ENCODE assay signal across 13 cellular contexts in the genomic region with DNA sequence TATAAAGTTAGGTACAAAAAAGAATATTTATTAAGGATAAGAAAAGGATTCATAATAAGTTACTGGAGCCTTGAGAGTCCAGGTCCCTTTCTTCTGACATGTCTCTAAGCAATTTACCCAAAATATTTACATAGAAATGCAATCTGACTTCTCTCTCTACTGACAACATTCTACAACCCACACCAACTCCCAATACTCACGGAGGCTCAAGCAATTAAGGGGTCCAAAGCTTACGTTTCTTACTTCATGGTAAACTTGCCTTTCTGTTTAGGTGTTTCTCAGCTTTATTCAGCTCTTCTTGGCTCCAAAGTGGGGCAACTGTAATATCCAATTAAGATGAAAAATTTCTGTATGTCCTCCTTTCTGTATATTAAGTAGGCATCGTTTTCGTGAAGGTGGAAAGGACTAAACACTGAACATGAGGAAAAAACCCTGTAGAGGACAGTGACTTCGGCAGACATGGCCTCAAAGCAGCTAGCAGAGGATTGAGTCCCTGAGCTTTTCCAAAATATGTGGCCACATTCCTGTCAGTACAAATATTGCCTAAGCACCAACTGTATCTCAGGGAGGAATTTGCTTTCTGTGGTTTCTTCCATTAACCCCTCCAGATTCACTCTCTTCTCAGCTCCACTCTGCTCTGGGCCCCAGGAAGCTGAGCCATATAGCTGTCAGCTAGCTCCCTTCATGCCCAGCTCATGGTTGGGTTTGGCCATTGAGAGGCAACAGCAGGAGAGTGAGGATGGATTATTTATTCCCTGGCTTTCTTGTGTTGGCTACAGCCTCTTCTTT.
A peak's percentile ranks its signal among the peaks of the same experiment; 100 is the strongest.
DNase-seq lines count a peak whose midpoint lies in the region; ATAC-seq, FAIRE-seq and TF ChIP-seq lines count a peak whose summit lies in the region.
"Had no signal": no experiment of that assay in that cellular context is flagged by ENCODE, and none has a peak within 500 bp of the region (broad histone marks: within the 10 kb centered on the region; RNA-seq: fewer than 3 reads in every experiment).

No MANE protein-coding gene starts in this region.

- peaks cover 35% of the 10 kb centered on the region for H3K4me1 Mint-ChIP-seq in mesothelial cell of epicardium

- H2AK5ac ChIP-seq in IMR-90 (ENCODE audit: low read depth, low read length) = peak overlapping the region; percentile 15; the same call in 1 of the 2 replicates

- H3K9me3 Mint-ChIP-seq in mesothelial cell of epicardium = peaks cover 16% of the 10 kb centered on the region

- H3K14ac ChIP-seq in IMR-90 (replicated peaks; ENCODE audit: low read depth, low read length) = peak overlapping the region; percentile 78

- no peaks in the 10 kb centered on the region for H3K36me3 ChIP-seq in IMR-90 (ENCODE audit: control insufficient read depth, insufficient read depth, low read length)
- H3K36me3 ChIP-seq in HepG2 (replicated peaks in 1 of 2; ENCODE audit: control insufficient read depth in 1 of 2, insufficient read depth in 2 of 2, low read length in 2 of 2) = no peaks in the 10 kb centered on the region; a peak in 1 of 5 replicates
- H3K36me3 ChIP-seq in stomach = no peaks in the 10 kb centered on the region

- H3K9me3 ChIP-seq in IMR-90 (ENCODE audit: control insufficient read depth, insufficient read depth, low read length) (no peaks in the 10 kb centered on the region), HepG2 (ENCODE audit: low read length) (no peaks in the 10 kb centered on the region), stomach (no peaks in the 10 kb centered on the region)

- no peak overlapping the region for H3K4me3 Mint-ChIP-seq in mesothelial cell of epicardium
- H3K4me3 Mint-ChIP-seq: activated T-helper 17 cell treated with anti-CD3 and anti-CD28 coated beads, Interleukin-2, amount 50 U/mL, for 72 hours had no signal

- peak overlapping the region; percentile 85 for H2BK20ac ChIP-seq in IMR-90 (ENCODE audit: low read depth, low read length)

- BruUV-seq in IMR-90 (replicated peaks; lab: Mats Ljungman, UMichigan) = no TSS peak
- TSS peak; percentile 71 for BruUV-seq in HepG2 (replicated peaks; lab: Mats Ljungman, UMichigan)

- H2BK5ac ChIP-seq in IMR-90 (ENCODE audit: low read depth, low read length, poor library complexity, severe bottlenecking) = peak overlapping the region; percentile 55

- H3K36me3 Mint-ChIP-seq in mesothelial cell of epicardium = no peaks in the 10 kb centered on the region

- H4K5ac ChIP-seq in IMR-90 (ENCODE audit: low read depth, low read length) = peak overlapping the region; percentile 37; the same call in 1 of the 2 replicates

- TF ChIP-seq EP300 in HepG2 (IDR thresholded peaks at IDR 0.05; ENCODE audit: low read depth in 2 of 2, low read length in 2 of 2) (peak; percentile 41 to 85; a peak in 3 of 4 replicates), HepG2 (CRISPR knock-in tag; IDR thresholded peaks at IDR 0.05; ENCODE audit: borderline replicate concordance) (peak; percentile 83; the same call in 1 of the 2 replicates), stomach (IDR thresholded peaks at IDR 0.05) (no peak)

- peak; percentile 92 for ATAC-seq in IMR-90 (ENCODE audit: low read depth)
- peak; percentile 67 for ATAC-seq in HepG2
- ATAC-seq in GM21367 (IDR thresholded peaks at IDR 0.05; ENCODE audit: unreplicated experiment) = no peak
- ATAC-seq: activated T-helper 17 cell treated with anti-CD3 and anti-CD28 coated beads, Interleukin-2, amount 50 U/mL, for 72 hours had no signal

- peak; percentile 66 for FAIRE-seq in HepG2 (lab: Jason Lieb, UNC)
- FAIRE-seq: HTR-8/SVneo had no signal

- H3K56ac ChIP-seq in IMR-90 (ENCODE audit: extremely low read depth, insufficient read depth, low read length) = no peak overlapping the region

- in situ Hi-C loops in IMR-90 (cut with MboI; ENCODE audit: low sequenced_read_pairs) (no loop called here), HepG2 (cut with HindIII; ENCODE audit: extremely low pct_ligation_motif_present, low pct_unique_long_range_greater_than_20kb) (no loop called here)

- H3K27ac Mint-ChIP-seq in mesothelial cell of epicardium = no peak overlapping the region
- H3K27ac Mint-ChIP-seq: activated T-helper 17 cell treated with anti-CD3 and anti-CD28 coated beads, Interleukin-2, amount 50 U/mL, for 72 hours had no signal

- H2AK9ac ChIP-seq in IMR-90 (replicated peaks; ENCODE audit: low read depth, low read length, poor library complexity) = no peak overlapping the region

- POLR2A ChIA-PET in IMR-90 (lab: Charles Lee; ENCODE audit: unreplicated experiment) = interaction anchor here (0.5 to 1.1 kb wide), 2 partner anchors 69 to 135 kb away, joined by 3 to 5 read pairs; no protein-coding TSS in a partner anchor
- POLR2A ChIA-PET in HepG2 (lab: Yijun Ruan, JAX) = interaction anchor here (0.8 to 6.5 kb wide), 9 partner anchors 9 to 633 kb away, joined by 3 to 88 read pairs (median 4); partner anchors contain the start of genes GLS and HIBCH

- H3K4ac ChIP-seq in IMR-90 (ENCODE audit: low read depth, low read length) = peak overlapping the region; percentile 54

- peak overlapping the region; percentile 31; the same call in 1 of the 2 replicates for H3K27ac ChIP-seq in IMR-90 (ENCODE audit: insufficient read depth, low read length)
- H3K27ac ChIP-seq in coronary artery = peak overlapping the region in 1 of 2 donors; percentile 35
- peak overlapping the region; percentile 90 for H3K27ac ChIP-seq in HepG2 (ENCODE audit: extremely low read length, insufficient read depth, low read length)
- no peak overlapping the region for H3K27ac ChIP-seq in stomach

- H3K4me1 ChIP-seq in IMR-90 (ENCODE audit: control insufficient read depth, insufficient read depth, low read length) (peaks cover 8% of the 10 kb centered on the region), HepG2 (ENCODE audit: insufficient read depth, low read length) (peaks cover 60% of the 10 kb centered on the region), stomach (no peaks in the 10 kb centered on the region)

- intact Hi-C loops in IMR-90 (cut with micrococcal nuclease) = no loop called here
- intact Hi-C loops in HepG2 (cut with micrococcal nuclease; ENCODE audit: unreplicated experiment) = loop anchor here (2.0 to 10.0 kb wide), 2 partner anchors 34 to 202 kb away; partner anchors contain the start of gene STAT1
- intact Hi-C loops in stomach (cut with DNase I; ENCODE audit: low total_unique reads) = no loop called here

- 90% methylated on average over 3 of the region's 5 CpGs; no CpG with 5 or more reads in 1 of the 2 experiments for WGBS in IMR-90 (ENCODE audit: extremely low coverage in 2 of 2, insufficient read length in 1 of 2), 2 experiments
- WGBS in HepG2 (ENCODE audit: low lambda C conversion rate) = 6% methylated on average over 5 of the region's 5 CpGs
- 81 to 89% (median 82%) methylated on average over 5 of the region's 5 CpGs for WGBS in stomach, 5 donors

- H2BK15ac ChIP-seq in IMR-90 (ENCODE audit: low read depth, low read length) = peak overlapping the region; percentile 43; the same call in 1 of the 3 replicates

- TF ChIP-seq RAD21 in IMR-90 (IDR thresholded peaks at IDR 0.05; ENCODE audit: low read length) (no peak), HepG2 (CRISPR knock-in tag; IDR thresholded peaks at IDR 0.05) (peak; percentile 43)

- no peak for TF ChIP-seq CTCF in AG09309 (IDR thresholded peaks at IDR 0.05; ENCODE audit: control insufficient read depth, insufficient read depth, low read depth, low read length, missing control alignments)
- no peak for TF ChIP-seq CTCF in IMR-90 (conservative IDR thresholded peaks at IDR 0.05; ENCODE audit: low read depth, low read length)
- TF ChIP-seq CTCF in coronary artery (IDR thresholded peaks at IDR 0.05) = no peak
- TF ChIP-seq CTCF in HepG2 (CRISPR knock-in tag; IDR thresholded peaks at IDR 0.05) = no peak
- TF ChIP-seq CTCF in mesothelial cell of epicardium (IDR thresholded peaks at IDR 0.05; ENCODE audit: unreplicated experiment) = no peak
- no peak for TF ChIP-seq CTCF in stomach (IDR thresholded peaks at IDR 0.05)

- H2BK120ac ChIP-seq in IMR-90 (ENCODE audit: low read depth, low read length) = peak overlapping the region; percentile 67

- H3K79me2 ChIP-seq in HepG2 (ENCODE audit: insufficient read depth, low read length) = peaks cover 39% of the 10 kb centered on the region

- H4K91ac ChIP-seq in IMR-90 (ENCODE audit: insufficient read depth, low read depth, low read length) = peak overlapping the region; percentile 32

- H4K20me1 ChIP-seq in IMR-90 (ENCODE audit: insufficient read depth, low read length) (no peaks in the 10 kb centered on the region), HepG2 (ENCODE audit: insufficient read depth, low read length) (no peaks in the 10 kb centered on the region)

- H3K27me3 ChIP-seq in IMR-90 (ENCODE audit: control insufficient read depth, insufficient read depth, low read length) (no peaks in the 10 kb centered on the region), HepG2 (ENCODE audit: control insufficient read depth in 1 of 2, insufficient read depth in 2 of 2, low read length in 2 of 2) (no peaks in the 10 kb centered on the region), stomach (no peaks in the 10 kb centered on the region)

- peak overlapping the region; percentile 21 for H3K4me2 ChIP-seq in IMR-90 (ENCODE audit: low read depth, low read length)
- H3K4me2 ChIP-seq in HepG2 (ENCODE audit: low read depth, low read length) = peak overlapping the region; percentile 76

- H3K18ac ChIP-seq in IMR-90 (ENCODE audit: low read depth, low read length) = peak overlapping the region; percentile 34

- peak overlapping the region; percentile 1; the same call in 1 of the 2 replicates for H3K4me3 ChIP-seq in AG09309 (ENCODE audit: control insufficient read depth, low read depth, low read length)
- no peak overlapping the region for H3K4me3 ChIP-seq in IMR-90 (ENCODE audit: insufficient read depth, low read depth, low read length)
- H3K4me3 ChIP-seq in coronary artery = peak overlapping the region; percentile 48
- H3K4me3 ChIP-seq in HepG2 (replicated peaks in 1 of 3; ENCODE audit: insufficient read depth in 1 of 3, low read depth in 2 of 3, low read length in 3 of 3) = peak overlapping the region; percentile 55 to 68 (median 65)
- no peak overlapping the region for H3K4me3 ChIP-seq in stomach

- no peaks in the 10 kb centered on the region for H3K9me1 ChIP-seq in IMR-90 (ENCODE audit: insufficient read depth, low read length)

- CTCF ChIA-PET in IMR-90 (lab: Yijun Ruan, JAX) (interaction anchor here (0.6 to 1.0 kb wide), 2 partner anchors 26 to 1208 kb away, joined by 4 read pairs; no protein-coding TSS in a partner anchor), HepG2 (lab: Yijun Ruan, JAX; ENCODE audit: low intra/inter-chr PET ratio, low total read pairs) (no interaction called here)

- H2AFZ ChIP-seq in IMR-90 (replicated peaks; ENCODE audit: low read length, poor library complexity) = peak overlapping the region; percentile 47
- peak overlapping the region; percentile 87 for H2AFZ ChIP-seq in HepG2 (ENCODE audit: low read length)

- H3K27me3 Mint-ChIP-seq in mesothelial cell of epicardium (ENCODE audit: low read depth) = peaks cover 7% of the 10 kb centered on the region
- H3K27me3 Mint-ChIP-seq: activated T-helper 17 cell treated with anti-CD3 and anti-CD28 coated beads, Interleukin-2, amount 50 U/mL, for 72 hours had no signal

- dilution Hi-C loops in IMR-90 (cut with HindIII; ENCODE audit: low sequenced_read_pairs, unreplicated experiment) = no loop called here

- H3K79me1 ChIP-seq in IMR-90 (ENCODE audit: low read depth in 1 of 2, low read length in 2 of 2) = no peaks in the 10 kb centered on the region; a peak in 1 of 4 replicates

- H3K9ac ChIP-seq in IMR-90 (ENCODE audit: low read depth, low read length) (no peak overlapping the region), HepG2 (ENCODE audit: insufficient read depth, low read depth, low read length) (peak overlapping the region; percentile 81)

- peak overlapping the region; percentile 22 to 25; a peak in 2 of 4 replicates for H4K8ac ChIP-seq in IMR-90 (ENCODE audit: low read depth in 2 of 2, low read length in 2 of 2)

- peak; percentile 46 for DNase-seq in AG09309 (ENCODE audit: low read depth)
- peak; percentile 49 for DNase-seq in IMR-90
- no peak for DNase-seq in coronary artery (ENCODE audit: low spot score)
- DNase-seq in HepG2 (ENCODE audit: low spot score) = peak; percentile 90
- DNase-seq in mesothelial cell of epicardium (ENCODE audit: low spot score in 2 of 2, unreplicated experiment in 2 of 2) = no peak
- DNase-seq in SHP77 (lab: John Stamatoyannopoulos, UW) = no peak
- no peak for DNase-seq in stomach
- DNase-seq: NCI-H1930, NCI-H510A treated with DMSO at 0.1 percent for 48 hours, SIG-M5 had no signal

- TF ChIP-seq POLR2A in IMR-90 (IDR thresholded peaks at IDR 0.05; ENCODE audit: low read depth, low read length) = no peak
- TF ChIP-seq POLR2A in HepG2 (IDR thresholded peaks at IDR 0.05; ENCODE audit: insufficient read depth in 1 of 2, low read depth in 2 of 2, low read length in 2 of 2) = peak; percentile 51 to 92; a peak in 3 of 4 replicates
- no peak for TF ChIP-seq POLR2A in stomach (IDR thresholded peaks at IDR 0.05)

- 0 out of 2 replicates have a peak overlapping the region, but pooled peaks have one; percentile 34 for H3K23ac ChIP-seq in IMR-90 (ENCODE audit: low read depth, low read length)

Comparison
In these comparisons a context has a peak if more than half of its experiments do, and no peak if none do; other contexts are left out.
1. DNase-seq: peak in AG09309 (single experiment), IMR-90 (single experiment) and HepG2 (single experiment); none in coronary artery (single experiment), mesothelial cell of epicardium (0 of 2), SHP77 (0 of 2) and stomach (single experiment).
2. H3K4me3 ChIP-seq: peak in AG09309 (single experiment), coronary artery (single experiment) and HepG2 (3 of 3); none in IMR-90 (single experiment) and stomach (0 of 4).
3. H3K27ac ChIP-seq: peak in IMR-90 (single experiment) and HepG2 (single experiment); none in stomach (0 of 5).
4. POLR2A ChIP-seq: peak in HepG2 (2 of 2); none in IMR-90 (single experiment) and stomach (0 of 4).